ENCODE assay signal across 23 cellular contexts in the genomic region with DNA sequence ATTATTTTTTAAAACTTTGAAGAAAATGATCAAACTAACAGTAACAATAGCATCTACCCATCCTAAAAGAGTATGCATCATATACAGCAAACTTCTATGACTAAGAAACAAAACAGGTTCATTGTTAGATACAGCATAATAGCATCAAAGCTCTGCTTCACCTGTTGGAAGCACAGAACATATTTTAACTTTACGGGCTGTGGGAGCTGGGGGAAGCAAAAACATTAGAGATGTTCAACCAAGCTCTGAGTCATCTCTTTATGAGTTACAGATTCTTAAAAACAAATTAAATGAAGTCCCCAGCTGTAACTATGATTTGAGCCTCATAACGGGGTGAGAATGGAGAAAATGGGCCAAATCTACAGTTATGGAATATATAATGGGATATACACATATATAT.
"Had no signal": no experiment of that assay in that cellular context is flagged by ENCODE, and none has a peak within 500 bp of the region (broad histone marks: within the 10 kb centered on the region; RNA-seq: fewer than 3 reads in every experiment).

No MANE protein-coding gene starts in this region.

- H3K9me3 ChIP-seq: body of pancreas, gastrocnemius medialis, lower lobe of right lung, testis, vagina had no signal

- ATAC-seq: body of pancreas; gastrocnemius medialis; left colon; lower lobe of right lung; naive thymus-derived CD4-positive, alpha-beta T cell; sciatic nerve; stimulated activated naive B cell treated with anti-CD40 and anti-IgM and Interleukin-4, amounts not matched to agents 10 μg/mL and 1 μg/mL and 100 μg/mL, for 72 hours had no signal

- H3K4me2 ChIP-seq: smooth muscle cell had no signal

- H3K27me3 ChIP-seq: body of pancreas, gastrocnemius medialis, testis, vagina had no signal

- DNase-seq: activated CD4-positive, alpha-beta memory T cell treated with anti-CD3 and anti-CD28 coated beads for 36 hours; activated CD4-positive, alpha-beta T cell treated with anti-CD3 and anti-CD28 coated beads for 48 hours; activated naive CD4-positive, alpha-beta T cell treated with anti-CD3 and anti-CD28 coated beads for 36 hours; activated naive CD8-positive, alpha-beta T cell treated with anti-CD3 and anti-CD28 coated beads, Interleukin-2, amount 10 ng/mL, durations not matched to agents 7 days and 5 days; activated T-cell treated with anti-CD3 and anti-CD28 coated beads, Interleukin-2, amount 50 U/mL, for 48 hours; amygdala; body of pancreas; effector CD4-positive, alpha-beta T cell; erythroblast; gastrocnemius medialis; hippocampal formation; left colon; lower lobe of right lung; naive thymus-derived CD4-positive, alpha-beta T cell; posterior cingulate gyrus; stimulated activated CD4-positive, alpha-beta T cell treated with anti-CD3 and anti-CD28 coated beads, Interleukin-15, amount 100 ng/mL, for 24 hours; stimulated activated CD8-positive, alpha-beta memory T cell treated with anti-CD3 and anti-CD28 coated beads, Interleukin-4, amount 100 ng/mL, for 48 hours; stimulated activated naive B cell treated with anti-CD40 and anti-IgM and Interleukin-4, amounts not matched to agents 10 μg/mL and 1 μg/mL and 100 μg/mL, for 72 hours; T-helper 2 cell; testis had no signal

- H3K36me3 ChIP-seq: gastrocnemius medialis, lower lobe of right lung, vagina had no signal

- H3K4me3 ChIP-seq: body of pancreas, gastrocnemius medialis, lower lobe of right lung, smooth muscle cell, testis, vagina had no signal

- H3K27ac ChIP-seq: body of pancreas, gastrocnemius medialis, lower lobe of right lung, testis, vagina had no signal
